In the genomic region with DNA sequence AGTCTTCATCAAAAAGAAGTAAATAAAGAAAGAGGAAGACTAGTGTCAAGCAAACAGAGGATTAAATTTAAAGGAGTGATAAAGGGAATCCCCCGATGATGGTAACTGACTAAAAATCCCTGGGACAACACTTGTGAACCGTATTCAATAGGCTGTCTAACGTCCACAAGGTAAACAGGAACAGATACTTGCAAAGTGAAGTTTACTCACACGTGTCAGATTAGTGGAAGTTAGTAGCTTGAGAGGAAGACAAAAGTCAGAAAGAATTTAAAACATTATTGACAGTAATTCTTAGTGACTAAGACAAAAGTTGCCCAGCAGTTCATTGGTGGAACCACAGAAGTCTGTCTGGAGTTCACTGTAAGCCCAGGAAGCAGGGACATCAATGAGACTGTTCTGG, we compare ENCODE assay signal across 13 cellular contexts. TPM values are rescaled to one million over a fixed set of nuclear protein-coding genes. Genes with fewer than 3 reads are reported as not detected.
DNase-seq lines count a peak whose midpoint lies in the region; ATAC-seq and TF ChIP-seq lines count a peak whose summit lies in the region.
"Had no signal": no experiment of that assay in that cellular context is flagged by ENCODE, and none has a peak within 500 bp of the region (broad histone marks: within the 10 kb centered on the region; RNA-seq: fewer than 3 reads in every experiment).

No MANE protein-coding gene starts in this region.

- no peaks in the 10 kb centered on the region for H3K79me2 ChIP-seq in OCI-LY7 (ENCODE audit: insufficient read depth, low read depth, low read length)

- H3K27me3 ChIP-seq in Caco-2 (replicated peaks; ENCODE audit: control insufficient read depth, insufficient read depth, low read length) = no peaks in the 10 kb centered on the region
- H3K27me3 ChIP-seq in effector memory CD4-positive, alpha-beta T cell (replicated peaks; ENCODE audit: control insufficient read depth, insufficient read depth, low read length, poor library complexity, severe bottlenecking) = no peaks in the 10 kb centered on the region
- H3K27me3 ChIP-seq: vagina had no signal

- no peak overlapping the region for H3K27ac ChIP-seq in OCI-LY7 (ENCODE audit: low read depth, low read length, poor library complexity, severe bottlenecking)
- no peak overlapping the region for H3K27ac ChIP-seq in effector memory CD4-positive, alpha-beta T cell (ENCODE audit: insufficient read depth, low read length, poor library complexity, severe bottlenecking)
- H3K27ac ChIP-seq: vagina had no signal

- H3K9me2 ChIP-seq in OCI-LY7 (ENCODE audit: insufficient read depth, low read length) = no peaks in the 10 kb centered on the region

- H3K4me3 Mint-ChIP-seq in Caco-2 (ENCODE audit: unreplicated experiment) = no peak overlapping the region
- H3K4me3 Mint-ChIP-seq: T-helper 1 cell treated with Interleukin-12 subunit alpha and Interleukin-12 subunit beta and Interleukin-4 antibody, amounts not matched to agents 30 μg/mL and 1 μg/mL, for 36 hours had no signal

- POLR2A ChIA-PET in Caco-2 (lab: Charles Lee) (interaction anchor here (0.5 kb wide), 1 partner anchor 23 kb away, joined by 3 read pairs; no protein-coding TSS in a partner anchor), OCI-LY7 (lab: Charles Lee) (interaction anchor here (0.6 to 1.2 kb wide), 2 partner anchors 10 to 27 kb away, joined by 3 to 4 read pairs; no protein-coding TSS in a partner anchor)

- H3K27me3 Mint-ChIP-seq in Caco-2 (ENCODE audit: insufficient read depth, unreplicated experiment) = no peaks in the 10 kb centered on the region

- H3K36me3 Mint-ChIP-seq in Caco-2 (ENCODE audit: insufficient read depth, unreplicated experiment) = peaks cover 7% of the 10 kb centered on the region

- no peaks in the 10 kb centered on the region for H3K9me3 Mint-ChIP-seq in Caco-2 (ENCODE audit: unreplicated experiment)
- H3K9me3 Mint-ChIP-seq: T-helper 1 cell treated with Interleukin-12 subunit alpha and Interleukin-12 subunit beta and Interleukin-4 antibody, amounts not matched to agents 30 μg/mL and 1 μg/mL, for 36 hours had no signal

- H3K36me3 ChIP-seq in Caco-2 (ENCODE audit: control insufficient read depth, insufficient read depth, low read length) (no peaks in the 10 kb centered on the region), OCI-LY7 (ENCODE audit: insufficient read depth, low read length) (no peaks in the 10 kb centered on the region)
- no peaks in the 10 kb centered on the region for H3K36me3 ChIP-seq in effector memory CD4-positive, alpha-beta T cell (ENCODE audit: control insufficient read depth, insufficient read depth, low read length)
- H3K36me3 ChIP-seq: vagina had no signal

- H3K9me3 ChIP-seq in Caco-2 = no peaks in the 10 kb centered on the region
- no peaks in the 10 kb centered on the region for H3K9me3 ChIP-seq in OCI-LY7 (ENCODE audit: low read length)
- no peaks in the 10 kb centered on the region for H3K9me3 ChIP-seq in effector memory CD4-positive, alpha-beta T cell (ENCODE audit: control insufficient read depth, low read length)
- H3K9me3 ChIP-seq: vagina had no signal

- peaks cover 23% of the 10 kb centered on the region for H3K4me1 Mint-ChIP-seq in Caco-2 (ENCODE audit: low read depth, unreplicated experiment)

- DNase-seq in Caco-2 = no peak
- DNase-seq in OCI-LY7 (ENCODE audit: low spot score) = peak; percentile 16
- no peak for DNase-seq in GF-D8 (lab: John Stamatoyannopoulos, UW)
- DNase-seq in HPDE6-E6E7 (ENCODE audit: extremely low spot score) = no peak
- DNase-seq in effector memory CD4-positive, alpha-beta T cell = no peak
- DNase-seq in mesenteric fat pad (ENCODE audit: low spot score) = no peak
- DNase-seq: activated naive CD4-positive, alpha-beta T cell treated with anti-CD3 and anti-CD28 coated beads, Interleukin-2, amount 50 U/mL, for 16 hours; NCI-H187; stimulated activated CD4-positive, alpha-beta T cell treated with anti-CD3 and anti-CD28 coated beads, Interleukin-2, amount 100 ng/mL, for 48 hours had no signal

- peaks cover 6% of the 10 kb centered on the region; the same call in 1 of the 2 replicates for H3K4me1 ChIP-seq in Caco-2
- H3K4me1 ChIP-seq in OCI-LY7 (ENCODE audit: insufficient read depth, low read length, poor library complexity, severe bottlenecking) = peaks cover 6% of the 10 kb centered on the region
- no peaks in the 10 kb centered on the region for H3K4me1 ChIP-seq in effector memory CD4-positive, alpha-beta T cell (ENCODE audit: control insufficient read depth, insufficient read depth, low read length, poor library complexity, severe bottlenecking)
- H3K4me1 ChIP-seq: vagina had no signal

- H3K4me3 ChIP-seq in Caco-2 (ENCODE audit: low read depth, low read length) = no peak overlapping the region
- no peak overlapping the region for H3K4me3 ChIP-seq in OCI-LY7 (ENCODE audit: low read depth, low read length, poor library complexity, severe bottlenecking)
- H3K4me3 ChIP-seq in effector memory CD4-positive, alpha-beta T cell (ENCODE audit: insufficient read depth, low read depth, low read length, poor library complexity, severe bottlenecking) = no peak overlapping the region
- H3K4me3 ChIP-seq: vagina had no signal

- BruUV-seq in Caco-2 (replicated peaks; lab: Mats Ljungman, UMichigan) (no TSS peak), OCI-LY7 (replicated peaks; lab: Mats Ljungman, UMichigan) (no TSS peak)

- CTCF ChIA-PET in Caco-2 (lab: Charles Lee) (interaction anchor here (0.7 to 1.3 kb wide), 2 partner anchors 352 to 587 kb away, joined by 3 to 4 read pairs; no protein-coding TSS in a partner anchor), OCI-LY7 (lab: Charles Lee; ENCODE audit: unreplicated experiment) (no interaction called here)

- H4K20me1 ChIP-seq in OCI-LY7 (ENCODE audit: insufficient read depth, low read length) = no peaks in the 10 kb centered on the region

- no peak overlapping the region for H3K4me2 ChIP-seq in OCI-LY7 (ENCODE audit: low read length)

- TF ChIP-seq CTCF in Caco-2 (IDR thresholded peaks at IDR 0.05; ENCODE audit: insufficient read depth in 1 of 2, low read depth in 1 of 2, low read length in 1 of 2, severe bottlenecking in 1 of 2, unreplicated experiment in 1 of 2) (no peak), OCI-LY7 (conservative IDR thresholded peaks at IDR 0.05; ENCODE audit: low read length) (no peak)

- ATAC-seq in GM19395 (IDR thresholded peaks at IDR 0.05; ENCODE audit: unreplicated experiment) = peak; percentile 93
- ATAC-seq in HG02981 (IDR thresholded peaks at IDR 0.05; ENCODE audit: unreplicated experiment) = peak; percentile 84

- intact Hi-C loops in Caco-2 (cut with micrococcal nuclease; ENCODE audit: unreplicated experiment) (loop anchor here (1.0 kb wide), 1 partner anchor 26 kb away; the partner anchor contains the start of gene SPOPL), OCI-LY7 (cut with micrococcal nuclease; ENCODE audit: unreplicated experiment) (loop anchor here (10.0 kb wide), 1 partner anchor 309 kb away; the partner anchor contains the start of gene NXPH2)

- peak overlapping the region; percentile 17 for H3K27ac Mint-ChIP-seq in Caco-2 (ENCODE audit: unreplicated experiment)
- H3K27ac Mint-ChIP-seq: T-helper 1 cell treated with Interleukin-12 subunit alpha and Interleukin-12 subunit beta and Interleukin-4 antibody, amounts not matched to agents 30 μg/mL and 1 μg/mL, for 36 hours had no signal

- H2AFZ ChIP-seq in OCI-LY7 (ENCODE audit: low read length) = peak overlapping the region; percentile 8; the same call in 1 of the 2 replicates

RNA-seq across cellular contexts. Expression of gene SPOPL, which starts 26.2 kb away (rescaled TPM):
- 31.6 and 32.9 TPM in 2 replicates for total RNA-seq in Caco-2 (2022)
- 11.4 and 15.1 TPM in 2 replicates for total RNA-seq in OCI-LY7 (2014; rRNA removed; shearing (Covaris generic))
- total RNA-seq in OCI-LY7 (2022) = 18.3 and 19.8 TPM in 2 replicates
- total RNA-seq in mesenteric fat pad = 19.9 TPM
